ENCODE assay signal across 16 cellular contexts in the genomic region with DNA sequence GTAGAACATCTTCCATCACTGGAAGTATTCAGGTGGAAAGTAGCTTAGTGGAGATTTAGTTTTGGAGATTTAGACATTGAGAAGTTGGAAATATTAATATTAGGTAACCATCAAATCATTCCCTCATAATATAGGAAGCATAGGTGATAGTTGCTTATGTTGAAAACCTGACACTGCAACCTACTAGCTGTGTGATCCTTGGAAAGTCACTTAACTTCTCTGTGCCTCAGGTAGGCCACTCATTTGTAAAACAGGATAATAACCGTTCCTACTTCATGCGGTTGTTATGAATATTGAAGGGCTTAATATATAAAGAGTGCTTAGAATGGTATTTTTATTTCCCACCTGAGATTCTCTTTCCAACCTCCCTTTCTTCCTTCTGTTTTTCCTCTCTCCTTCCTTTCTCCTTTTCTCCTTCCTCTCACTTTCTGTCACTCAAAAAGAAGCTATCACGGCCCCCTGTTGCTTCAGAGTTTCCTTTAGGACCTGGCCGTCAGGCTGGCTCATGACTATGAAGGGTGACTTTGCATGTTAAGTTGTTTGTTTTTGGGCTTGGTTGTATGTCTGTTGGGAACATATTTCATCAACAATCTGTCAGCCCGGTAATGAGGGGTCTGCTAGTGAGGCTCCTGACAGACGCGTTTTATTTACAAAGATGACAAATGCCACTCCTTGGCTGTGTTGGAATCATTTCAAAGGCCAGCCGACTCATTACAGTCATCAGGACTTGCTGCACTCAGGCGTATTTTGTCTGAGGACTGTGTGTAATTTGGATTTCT. TPM values are rescaled to one million over a fixed set of nuclear protein-coding genes. Genes with fewer than 3 reads are reported as not detected.
DNase-seq lines count a peak whose midpoint lies in the region; ATAC-seq and TF ChIP-seq lines count a peak whose summit lies in the region.
"Had no signal": no experiment of that assay in that cellular context is flagged by ENCODE, and none has a peak within 500 bp of the region (broad histone marks: within the 10 kb centered on the region; RNA-seq: fewer than 3 reads in every experiment).

No MANE protein-coding gene starts in this region.

- peak overlapping the region; percentile 66 for H3K4me2 ChIP-seq in SK-N-SH

- no peaks in the 10 kb centered on the region for H3K79me2 ChIP-seq in SK-N-SH (ENCODE audit: insufficient read depth)

- TF ChIP-seq CTCF in HFFc6 (IDR thresholded peaks at IDR 0.05): no peak
- no peak for TF ChIP-seq CTCF in SK-N-SH (IDR thresholded peaks at IDR 0.05)
- TF ChIP-seq CTCF in fibroblast of the aortic adventitia (IDR thresholded peaks at IDR 0.05; ENCODE audit: insufficient read depth, low read length): no peak
- TF ChIP-seq CTCF in nephron progenitor cell (IDR thresholded peaks at IDR 0.05): no peak

- H3K4me3 ChIP-seq in CD8-positive, alpha-beta memory T cell (ENCODE audit: low read length): no peak overlapping the region
- H3K4me3 ChIP-seq in SK-N-SH (ENCODE audit: low read depth in 2 of 2, low read length in 1 of 2) (no peak overlapping the region), fibroblast of the aortic adventitia (ENCODE audit: low read depth, low read length) (no peak overlapping the region)
- H3K4me3 ChIP-seq: left lung, skin epidermis had no signal

- peak overlapping the region in 5 of 8 donors; percentile 35 to 96 (median 53) for H3K27ac Mint-ChIP-seq in CD8-positive, alpha-beta memory T cell
- H3K27ac Mint-ChIP-seq in HFFc6 (peak overlapping the region; percentile 71), nephron progenitor cell (no peak overlapping the region)
- H3K27ac Mint-ChIP-seq: WTC11 had no signal

- POLR2A ChIA-PET in CD8-positive, alpha-beta memory T cell (lab: Charles Lee): no interaction called here
- POLR2A ChIA-PET in SK-N-SH (lab: Yijun Ruan, JAX): no interaction called here

- no peaks in the 10 kb centered on the region for H3K9me3 ChIP-seq in CD8-positive, alpha-beta memory T cell (ENCODE audit: low read length)
- no peaks in the 10 kb centered on the region for H3K9me3 ChIP-seq in SK-N-SH
- H3K9me3 ChIP-seq: left lung had no signal

- CTCF ChIA-PET in CD8-positive, alpha-beta memory T cell (lab: Charles Lee): interaction anchor here (2.0 kb wide), 1 partner anchor 8 kb away, joined by 4 read pairs; no protein-coding TSS in a partner anchor
- CTCF ChIA-PET in SK-N-SH (lab: Yijun Ruan, JAX): interaction anchor here (0.9 to 3.6 kb wide), 7 partner anchors 10 to 326 kb away, joined by 3 to 15 read pairs (median 7); partner anchors contain the start of gene INSYN2B

- H3K27me3 Mint-ChIP-seq in CD8-positive, alpha-beta memory T cell: no peaks in the 10 kb centered on the region
- H3K27me3 Mint-ChIP-seq in HFFc6 (ENCODE audit: insufficient read depth) (no peaks in the 10 kb centered on the region; the same call in 1 of the 2 replicates), nephron progenitor cell (ENCODE audit: low read depth, poor library complexity) (peaks cover 6% of the 10 kb centered on the region)
- H3K27me3 Mint-ChIP-seq: CD4-positive, alpha-beta memory T cell had no signal

- H3K9me3 Mint-ChIP-seq in CD8-positive, alpha-beta memory T cell: no peaks in the 10 kb centered on the region
- peaks cover 14% of the 10 kb centered on the region for H3K9me3 Mint-ChIP-seq in HFFc6
- H3K9me3 Mint-ChIP-seq in nephron progenitor cell: peaks cover 10% of the 10 kb centered on the region
- H3K9me3 Mint-ChIP-seq: CD4-positive, alpha-beta memory T cell had no signal

- H3K27ac ChIP-seq in CD8-positive, alpha-beta memory T cell (ENCODE audit: low read depth, low read length): no peak overlapping the region
- H3K27ac ChIP-seq in SK-N-SH (ENCODE audit: low read depth in 2 of 2, low read length in 1 of 2): peak overlapping the region; percentile 31 to 81; a peak in 3 of 4 replicates
- H3K27ac ChIP-seq: left lung, skin epidermis had no signal

- H3K4me3 Mint-ChIP-seq in CD8-positive, alpha-beta memory T cell: peak overlapping the region in 1 of 7 donors; percentile 51
- H3K4me3 Mint-ChIP-seq in HFFc6: peak overlapping the region; percentile 49; the same call in 1 of the 2 replicates
- no peak overlapping the region for H3K4me3 Mint-ChIP-seq in nephron progenitor cell
- H3K4me3 Mint-ChIP-seq: CD4-positive, alpha-beta memory T cell; WTC11 had no signal

- H3K27me3 ChIP-seq in CD8-positive, alpha-beta memory T cell (ENCODE audit: insufficient read depth, low read length, poor library complexity, severe bottlenecking): no peaks in the 10 kb centered on the region
- no peaks in the 10 kb centered on the region for H3K27me3 ChIP-seq in SK-N-SH (ENCODE audit: insufficient read depth)
- H3K27me3 ChIP-seq: left lung had no signal

- H3K4me1 Mint-ChIP-seq in CD8-positive, alpha-beta memory T cell: peaks cover 40 to 74% (median 72%) of the 10 kb centered on the region in 3 donors
- H3K4me1 Mint-ChIP-seq in HFFc6 (ENCODE audit: low read depth): peaks cover 32% of the 10 kb centered on the region
- no peaks in the 10 kb centered on the region for H3K4me1 Mint-ChIP-seq in nephron progenitor cell

- H3K36me3 Mint-ChIP-seq in CD8-positive, alpha-beta memory T cell: peaks cover 13 to 66% (median 21%) of the 10 kb centered on the region in 3 donors
- H3K36me3 Mint-ChIP-seq in HFFc6 (ENCODE audit: low read depth): peaks cover 15% of the 10 kb centered on the region
- no peaks in the 10 kb centered on the region for H3K36me3 Mint-ChIP-seq in nephron progenitor cell (ENCODE audit: low read depth)
- H3K36me3 Mint-ChIP-seq: WTC11 had no signal

- ATAC-seq in HG02759 (IDR thresholded peaks at IDR 0.05; ENCODE audit: unreplicated experiment): no peak
- ATAC-seq: left lung had no signal

- H3F3A ChIP-seq in SK-N-SH (replicated peaks; ENCODE audit: insufficient read depth): peaks cover 14% of the 10 kb centered on the region

- peak in 1 of 2 experiments; percentile 18; a peak in 1 of 4 replicates for TF ChIP-seq EP300 in SK-N-SH (IDR thresholded peaks at IDR 0.05; ENCODE audit: borderline replicate concordance in 1 of 2, low read depth in 1 of 2, low read length in 1 of 2)

- TF ChIP-seq RAD21 in SK-N-SH (IDR thresholded peaks at IDR 0.05; ENCODE audit: low read length): no peak

- no peaks in the 10 kb centered on the region for H3K9me2 ChIP-seq in SK-N-SH

- DNase-seq in CD8-positive, alpha-beta memory T cell: no peak
- peak; percentile 28 for DNase-seq in HFFc6
- DNase-seq in SK-N-SH: peak; percentile 36
- DNase-seq in fibroblast of the aortic adventitia (ENCODE audit: low read depth): peak; percentile 7
- DNase-seq in nephron progenitor cell: no peak
- no peak for DNase-seq in stimulated activated CD4-positive, alpha-beta T cell treated with anti-CD3 and anti-CD28 coated beads, Interleukin-4, amount 100 ng/mL, for 1 hour
- DNase-seq in SW 1271 (lab: John Stamatoyannopoulos, UW): no peak
- DNase-seq: activated T-cell treated with anti-CD3 and anti-CD28 coated beads, Interleukin-2, amount 50 U/mL, for 48 hours; anterior cingulate cortex; CD4-positive, alpha-beta memory T cell; left lung; NCI-H226; Right ventricle myocardium superior had no signal

- peaks cover 6% of the 10 kb centered on the region for H3K4me1 ChIP-seq in CD8-positive, alpha-beta memory T cell (ENCODE audit: insufficient read depth, low read length)
- H3K4me1 ChIP-seq in SK-N-SH (ENCODE audit: control insufficient read depth in 1 of 2, insufficient read depth in 2 of 2, low read depth in 1 of 2, low read length in 1 of 2): peaks cover 11 to 13% of the 10 kb centered on the region in 2 experiments; a peak in 3 of 4 replicates

- H2AFZ ChIP-seq in SK-N-SH (ENCODE audit: low read depth): peak overlapping the region; percentile 83; the same call in 1 of the 2 replicates

- peaks cover 5% of the 10 kb centered on the region for H3K36me3 ChIP-seq in CD8-positive, alpha-beta memory T cell (ENCODE audit: insufficient read depth, low read length)
- H3K36me3 ChIP-seq in SK-N-SH (replicated peaks in 1 of 2; ENCODE audit: control insufficient read depth in 1 of 2, insufficient read depth in 2 of 2, low read length in 1 of 2): no peaks in the 10 kb centered on the region

- no peak overlapping the region for H3K9ac ChIP-seq in SK-N-SH

- no peaks in the 10 kb centered on the region for H4K20me1 ChIP-seq in SK-N-SH (ENCODE audit: insufficient read depth)

- 32% methylated on average over 9 of the region's 9 CpGs for whole genome bisulfite sequencing in SK-N-SH (ENCODE audit: low lambda C conversion rate)

TF ChIP-seq in SK-N-SH, 30 proteins besides CTCF, POLR2A, EP300 and RAD21 (continues in another document):
- TF ChIP-seq TAF1 (IDR thresholded peaks at IDR 0.05; ENCODE audit: borderline replicate concordance, low read depth, low read length) (no peak), GATA2 (CRISPR knock-in tag; IDR thresholded peaks at IDR 0.05) (no peak), MAX (IDR thresholded peaks at IDR 0.05; ENCODE audit: low read depth) (no peak), CHD2 (IDR thresholded peaks at IDR 0.05; ENCODE audit: low read length, partially characterized antibody) (no peak), USF2 (IDR thresholded peaks at IDR 0.05; ENCODE audit: borderline replicate concordance, low read depth, low read length) (no peak), NRF1 (IDR thresholded peaks at IDR 0.05; ENCODE audit: low read depth, low read length) (no peak), RCOR1 (IDR thresholded peaks at IDR 0.05; ENCODE audit: low read length) (no peak)

RNA-seq across cellular contexts. Expression of gene DOCK2, which starts 31.0 kb away (rescaled TPM):
- 100 to 1,000 TPM; 155 to 157 TPM for total RNA-seq in CD8-positive, alpha-beta memory T cell
- 102 TPM for polyA plus RNA-seq in CD8-positive, alpha-beta memory T cell
- 1 to 10 TPM; 1.4 to 6.5 (median 3.0) TPM for total RNA-seq in HFFc6 (2021; fragmentation: NEBNext Ultra II Directional; extraction: Animal tissue kit (Norgen Biotek cat#: 25700))
- polyA plus RNA-seq in SK-N-SH (2012; rRNA removed): 3.8 and 5.2 TPM in 2 replicates
- polyA plus RNA-seq in SK-N-SH (2012; cell fraction: cytosol; rRNA removed): 5.2 and 5.4 TPM in 2 replicates
- polyA plus RNA-seq in SK-N-SH (2012; cell fraction: nucleus; rRNA removed): 5.7 and 7.1 TPM in 2 replicates
- 0.65 and 4.6 TPM in 2 replicates for total RNA-seq in fibroblast of the aortic adventitia (ENCODE audit: low replicate concordance)

Comparison
In these comparisons a context has a peak if more than half of its experiments do, and no peak if none do; other contexts are left out.
1. DNase-seq: peak in HFFc6 (single experiment), SK-N-SH (single experiment) and fibroblast of the aortic adventitia (single experiment); none in CD8-positive, alpha-beta memory T cell (0 of 5), nephron progenitor cell (single experiment), stimulated activated CD4-positive, alpha-beta T cell treated with anti-CD3 and anti-CD28 coated beads, Interleukin-4, amount 100 ng/mL, for 1 hour (single experiment) and SW 1271 (0 of 2).
2. RNA of gene DOCK2, which starts 31.0 kb away (total RNA-seq): 155 to 157 TPM in CD8-positive, alpha-beta memory T cell; 0.65 to 4.6 TPM in fibroblast of the aortic adventitia and 1.4 to 6.5 TPM in HFFc6; every median in the first group is over 10 times any median in the second.